In the genomic region with DNA sequence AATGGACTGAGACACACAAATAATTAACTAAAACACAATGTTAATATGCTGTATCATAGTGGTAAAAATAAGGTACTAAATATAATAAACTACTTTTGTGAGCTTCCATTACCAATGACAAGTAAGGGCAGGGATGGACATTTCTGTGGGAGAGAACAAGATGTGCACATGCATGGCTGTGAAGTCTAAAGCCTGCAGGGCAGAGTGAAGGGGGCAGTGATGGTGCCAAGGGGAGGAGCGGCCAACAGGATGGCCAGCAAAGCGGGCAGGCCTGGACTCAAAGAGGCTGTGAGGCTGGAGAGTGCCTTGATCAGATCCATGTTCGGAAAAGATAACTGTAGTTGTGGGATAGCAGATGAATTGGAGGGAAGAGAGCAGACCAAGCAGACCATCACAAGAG, we compare ENCODE assay signal across 16 cellular contexts. TPM values are rescaled to one million over a fixed set of nuclear protein-coding genes. Genes with fewer than 3 reads are reported as not detected.
A peak's percentile ranks its signal among the peaks of the same experiment; 100 is the strongest.
DNase-seq lines count a peak whose midpoint lies in the region; ATAC-seq and TF ChIP-seq lines count a peak whose summit lies in the region.
"Had no signal": no experiment of that assay in that cellular context is flagged by ENCODE, and none has a peak within 500 bp of the region (broad histone marks: within the 10 kb centered on the region; RNA-seq: fewer than 3 reads in every experiment).

No MANE protein-coding gene starts in this region.

- DNase-seq in CD4-positive, CD25-positive, alpha-beta regulatory T cell = no peak
- DNase-seq in chondrocyte (ENCODE audit: low spot score) (peak; percentile 43), left ventricle myocardium inferior (no peak), left lobe of liver (ENCODE audit: low spot score) (no peak), globus pallidus (ENCODE audit: low spot score) (no peak), T-helper 2 cell (no peak)
- DNase-seq in activated effector memory CD4-positive, alpha-beta T cell treated with anti-CD3 and anti-CD28 coated beads, Interleukin-2, amount 50 U/mL, for 16 hours = no peak
- no peak for DNase-seq in stimulated activated CD4-positive, alpha-beta T cell treated with anti-CD3 and anti-CD28 coated beads, Interleukin-2, amount 100 ng/mL, for 24 hours
- DNase-seq: ACHN; CD4-positive, alpha-beta T cell; DMS79; HCEC 1CT; HFFc6 had no signal

- no peak for ATAC-seq in CD4-positive, CD25-positive, alpha-beta regulatory T cell (ENCODE audit: low read depth in 2 of 2)
- peak; percentile 60 for ATAC-seq in left lobe of liver
- ATAC-seq: GM12878 had no signal

- peak overlapping the region in 2 of 3 donors; percentile 48 to 75 for H3K27ac Mint-ChIP-seq in CD4-positive, CD25-positive, alpha-beta regulatory T cell
- peak overlapping the region; percentile 4 for H3K27ac Mint-ChIP-seq in chondrocyte (ENCODE audit: unreplicated experiment)
- H3K27ac Mint-ChIP-seq: CD4-positive, alpha-beta T cell; HFFc6 had no signal

- H3K4me3 ChIP-seq in CD4-positive, CD25-positive, alpha-beta regulatory T cell (ENCODE audit: low read depth, low read length) = no peak overlapping the region
- no peak overlapping the region for H3K4me3 ChIP-seq in left ventricle myocardium inferior
- H3K4me3 ChIP-seq: BLaER1 treated with 17β-estradiol and CSF1 and Interleukin-3, amounts not matched to agents 10 nM and 100 nM; GM12878 had no signal

- peaks cover 9% of the 10 kb centered on the region for H3K4me1 ChIP-seq in CD4-positive, CD25-positive, alpha-beta regulatory T cell (ENCODE audit: control insufficient read depth, insufficient read depth, low read length, poor library complexity, severe bottlenecking)
- H3K4me1 ChIP-seq in left ventricle myocardium inferior = peaks cover 12% of the 10 kb centered on the region

- H3K9me3 ChIP-seq in CD4-positive, CD25-positive, alpha-beta regulatory T cell (ENCODE audit: control insufficient read depth in 2 of 2, low read length in 2 of 2) = no peaks in the 10 kb centered on the region
- no peaks in the 10 kb centered on the region for H3K9me3 ChIP-seq in left ventricle myocardium inferior (replicated peaks)
- H3K9me3 ChIP-seq: BLaER1 treated with 17β-estradiol and CSF1 and Interleukin-3, amounts not matched to agents 10 nM and 100 nM had no signal

- peaks cover 14% of the 10 kb centered on the region for H3K36me3 Mint-ChIP-seq in CD4-positive, CD25-positive, alpha-beta regulatory T cell
- peaks cover 7% of the 10 kb centered on the region for H3K36me3 Mint-ChIP-seq in chondrocyte (ENCODE audit: low read depth)

- peaks cover 28% of the 10 kb centered on the region for H3K36me3 ChIP-seq in CD4-positive, CD25-positive, alpha-beta regulatory T cell (ENCODE audit: control insufficient read depth, insufficient read depth, low read length)
- H3K36me3 ChIP-seq in left ventricle myocardium inferior = peaks cover 31% of the 10 kb centered on the region

- H3K4me1 Mint-ChIP-seq in CD4-positive, CD25-positive, alpha-beta regulatory T cell = peaks cover 18 to 27% (median 18%) of the 10 kb centered on the region in 4 donors
- no peaks in the 10 kb centered on the region for H3K4me1 Mint-ChIP-seq in chondrocyte (ENCODE audit: low read depth)

- no peak for TF ChIP-seq CTCF in chondrocyte (IDR thresholded peaks at IDR 0.05)
- no peak for TF ChIP-seq CTCF in left ventricle myocardium inferior (IDR thresholded peaks at IDR 0.05; ENCODE audit: borderline replicate concordance)

- peaks cover 0 to 2% (median 0%) of the 10 kb centered on the region in 7 donors for H3K9me3 Mint-ChIP-seq in CD4-positive, CD25-positive, alpha-beta regulatory T cell
- H3K9me3 Mint-ChIP-seq in chondrocyte (ENCODE audit: low read depth) = no peaks in the 10 kb centered on the region
- H3K9me3 Mint-ChIP-seq: CD4-positive, alpha-beta T cell; HFFc6 had no signal

- no peak overlapping the region for H3K4me3 Mint-ChIP-seq in CD4-positive, CD25-positive, alpha-beta regulatory T cell
- no peak overlapping the region for H3K4me3 Mint-ChIP-seq in chondrocyte (ENCODE audit: unreplicated experiment)
- H3K4me3 Mint-ChIP-seq: CD4-positive, alpha-beta T cell; HFFc6 had no signal

- no peaks in the 10 kb centered on the region for H3K27me3 Mint-ChIP-seq in CD4-positive, CD25-positive, alpha-beta regulatory T cell
- no peaks in the 10 kb centered on the region for H3K27me3 Mint-ChIP-seq in chondrocyte (ENCODE audit: low read depth)
- H3K27me3 Mint-ChIP-seq: CD4-positive, alpha-beta T cell had no signal

- no peak overlapping the region for H3K27ac ChIP-seq in CD4-positive, CD25-positive, alpha-beta regulatory T cell (ENCODE audit: insufficient read depth, low read length, poor library complexity, severe bottlenecking)
- peak overlapping the region; percentile 41 for H3K27ac ChIP-seq in left ventricle myocardium inferior (replicated peaks)
- H3K27ac ChIP-seq: BLaER1 treated with 17β-estradiol and CSF1 and Interleukin-3, amounts not matched to agents 10 nM and 100 nM; HL-60 had no signal

- H3K27me3 ChIP-seq in CD4-positive, CD25-positive, alpha-beta regulatory T cell (ENCODE audit: control insufficient read depth, insufficient read depth, low read length) = no peaks in the 10 kb centered on the region
- no peaks in the 10 kb centered on the region for H3K27me3 ChIP-seq in left ventricle myocardium inferior (ENCODE audit: low read depth)

- intact Hi-C loops in left ventricle myocardium inferior (cut with micrococcal nuclease) = no loop called here

RNA-seq across cellular contexts. Expression of a gene that starts 12.5 kb away (rescaled TPM):
- total RNA-seq in CD4-positive, CD25-positive, alpha-beta regulatory T cell = 30.5 TPM
- 10 to 100 TPM in 3 of 4 donors, 1 to 10 TPM in 1; 8.6 to 22.8 (median 15.5) TPM for polyA plus RNA-seq in CD4-positive, CD25-positive, alpha-beta regulatory T cell
- 29.5 to 33.9 TPM (median 29.8 TPM) in 3 replicates for total RNA-seq in chondrocyte
- 46.2 TPM for total RNA-seq in left ventricle myocardium inferior
- total RNA-seq in left lobe of liver = 40.5 TPM

RNA-seq across cellular contexts. Expression of a gene that starts 12.7 kb away (rescaled TPM):
- total RNA-seq in CD4-positive, CD25-positive, alpha-beta regulatory T cell = 167 TPM
- 100 to 1,000 TPM; 413 to 484 (median 460) TPM for polyA plus RNA-seq in CD4-positive, CD25-positive, alpha-beta regulatory T cell
- total RNA-seq in chondrocyte (156 to 210 TPM (median 161 TPM) in 3 replicates), left ventricle myocardium inferior (155 TPM), left lobe of liver (65.9 TPM)

RNA-seq across cellular contexts. Expression of a gene that starts 18.7 kb away (rescaled TPM):
- total RNA-seq in CD4-positive, CD25-positive, alpha-beta regulatory T cell = 37.4 TPM
- 10 to 100 TPM; 41.8 to 56.0 (median 49.3) TPM for polyA plus RNA-seq in CD4-positive, CD25-positive, alpha-beta regulatory T cell
- total RNA-seq in chondrocyte = 39.3 to 48.2 TPM (median 47.1 TPM) in 3 replicates
- 18.4 TPM for total RNA-seq in left ventricle myocardium inferior
- 51.8 TPM for total RNA-seq in left lobe of liver

RNA-seq across cellular contexts. Expression of a gene that starts 47.6 kb away (rescaled TPM):
- total RNA-seq in CD4-positive, CD25-positive, alpha-beta regulatory T cell = not detected
- not detected for polyA plus RNA-seq in CD4-positive, CD25-positive, alpha-beta regulatory T cell
- total RNA-seq in chondrocyte = 12.7 to 21.7 TPM (median 20.9 TPM) in 3 replicates
- total RNA-seq in left ventricle myocardium inferior = 301 TPM
- 0.88 TPM for total RNA-seq in left lobe of liver
- total RNA-seq: CD4-positive, alpha-beta T cell had no signal
- polyA plus RNA-seq: GM12878 had no signal
